ENCODE assay signal across 21 cellular contexts in genomic region chr17:19713462-19713861, GRCh38. TPM values are rescaled to one million over a fixed set of nuclear protein-coding genes. Genes with fewer than 3 reads are reported as not detected.
DNase-seq lines count a peak whose midpoint lies in the region; ATAC-seq and TF ChIP-seq lines count a peak whose summit lies in the region.
"Had no signal": no experiment of that assay in that cellular context is flagged by ENCODE, and none has a peak within 500 bp of the region (broad histone marks: within the 10 kb centered on the region; RNA-seq: fewer than 3 reads in every experiment).

No MANE protein-coding gene starts in this region.

- ATAC-seq in HG03135 (IDR thresholded peaks at IDR 0.05; ENCODE audit: unreplicated experiment) = no peak
- ATAC-seq: body of pancreas, left colon had no signal

- 86% methylated on average over 11 of the region's 16 CpGs for WGBS in SK-N-SH (ENCODE audit: low lambda C conversion rate)
- 69 to 78% methylated on average over 8 to 16 of the region's 16 CpGs for WGBS in testis, 2 donors

- no peak for TF ChIP-seq CTCF in GM13976 (IDR thresholded peaks at IDR 0.05; ENCODE audit: borderline replicate concordance, control extremely low read depth, extremely low read depth, insufficient read depth, missing control alignments)
- no peak for TF ChIP-seq CTCF in SK-N-SH (IDR thresholded peaks at IDR 0.05)
- peak; percentile 20 for TF ChIP-seq CTCF in fibroblast of pulmonary artery (IDR thresholded peaks at IDR 0.05; ENCODE audit: low read length, missing control alignments)
- no peak for TF ChIP-seq CTCF in testis (IDR thresholded peaks at IDR 0.05)

- TF ChIP-seq POLR2A in testis (IDR thresholded peaks at IDR 0.05) = no peak

- H3K4me1 ChIP-seq in SK-N-SH (ENCODE audit: control insufficient read depth in 1 of 2, insufficient read depth in 2 of 2, low read depth in 1 of 2, low read length in 1 of 2) (peaks cover 0 to 7% of the 10 kb centered on the region in 2 experiments; a peak in 1 of 4 replicates), testis (no peaks in the 10 kb centered on the region)

- TF ChIP-seq EP300 in SK-N-SH (IDR thresholded peaks at IDR 0.05; ENCODE audit: borderline replicate concordance in 1 of 2, low read depth in 1 of 2, low read length in 1 of 2) = no peak

- POLR2A ChIA-PET in SK-N-SH (lab: Yijun Ruan, JAX) = no interaction called here

- H3K9me3 ChIP-seq in SK-N-SH (no peaks in the 10 kb centered on the region), testis (no peaks in the 10 kb centered on the region)
- H3K9me3 ChIP-seq: body of pancreas had no signal

- no peaks in the 10 kb centered on the region for H3K79me2 ChIP-seq in SK-N-SH (ENCODE audit: insufficient read depth)

- H2AFZ ChIP-seq in SK-N-SH (ENCODE audit: low read depth) = no peak overlapping the region

- no peaks in the 10 kb centered on the region for H3F3A ChIP-seq in SK-N-SH (replicated peaks; ENCODE audit: insufficient read depth)

- H3K4me3 ChIP-seq in SK-N-SH (ENCODE audit: low read depth in 2 of 2, low read length in 1 of 2) = no peak overlapping the region
- H3K4me3 ChIP-seq in fibroblast of pulmonary artery (replicated peaks; ENCODE audit: low read depth, low read length) = no peak overlapping the region
- H3K4me3 ChIP-seq in testis = peak overlapping the region; percentile 9 to 29
- H3K4me3 ChIP-seq: body of pancreas, dorsolateral prefrontal cortex had no signal

- DNase-seq in GM13976 (ENCODE audit: low spot score) = peak; percentile 16
- DNase-seq in SK-N-SH = peak; percentile 52
- DNase-seq in fibroblast of pulmonary artery (ENCODE audit: low read depth) = no peak
- DNase-seq in testis = no peak
- DNase-seq in substantia nigra (lab: John Stamatoyannopoulos, UW) = no peak
- no peak for DNase-seq in activated CD8-positive, alpha-beta memory T cell treated with anti-CD3 and anti-CD28 coated beads, Interleukin-2, amount 50 U/mL, for 48 hours
- DNase-seq: activated CD4-positive, alpha-beta T cell treated with anti-CD3 and anti-CD28 coated beads, Interleukin-2, amount 50 U/mL, for 1 hour; activated naive CD4-positive, alpha-beta T cell treated with anti-CD3 and anti-CD28 coated beads, Interleukin-2, amount 50 U/mL, for 16 hours; activated T-cell treated with anti-CD3 and anti-CD28 coated beads, Interleukin-2, amount 50 U/mL, for 1 hour; body of pancreas; DMS79 treated with DMSO at 0.1 percent for 48 hours; hypothalamus; left colon; NCI-H187; nucleus accumbens; stimulated activated CD4-positive, alpha-beta T cell treated with anti-CD3 and anti-CD28 coated beads, Interleukin-4, amount 100 ng/mL, for 1 hour had no signal

- no peaks in the 10 kb centered on the region for H3K36me3 ChIP-seq in SK-N-SH (replicated peaks in 1 of 2; ENCODE audit: control insufficient read depth in 1 of 2, insufficient read depth in 2 of 2, low read length in 1 of 2)
- no peaks in the 10 kb centered on the region for H3K36me3 ChIP-seq in testis (ENCODE audit: low read depth, missing control alignments)

- H3K27ac ChIP-seq in SK-N-SH (ENCODE audit: low read depth in 2 of 2, low read length in 1 of 2) = no peak overlapping the region
- no peak overlapping the region for H3K27ac ChIP-seq in testis
- H3K27ac ChIP-seq in substantia nigra (ENCODE audit: low read depth, low read length, poor library complexity, severe bottlenecking) = no peak overlapping the region
- H3K27ac ChIP-seq: body of pancreas, C4-2B, dorsolateral prefrontal cortex had no signal

- CTCF ChIA-PET in SK-N-SH (lab: Yijun Ruan, JAX) = no interaction called here

- H3K9ac ChIP-seq in SK-N-SH = no peak overlapping the region

- in situ Hi-C loops in GM13976 (cut with MboI; ENCODE audit: low sequenced_read_pairs, unreplicated experiment) = no loop called here

- no peaks in the 10 kb centered on the region for H3K9me2 ChIP-seq in SK-N-SH

- no peaks in the 10 kb centered on the region for H4K20me1 ChIP-seq in SK-N-SH (ENCODE audit: insufficient read depth)

- no peak overlapping the region for H3K4me2 ChIP-seq in SK-N-SH

- intact Hi-C loops in testis (cut with DNase I; ENCODE audit: low total_unique reads) = no loop called here

- no peaks in the 10 kb centered on the region for H3K27me3 ChIP-seq in SK-N-SH (ENCODE audit: insufficient read depth)
- no peaks in the 10 kb centered on the region for H3K27me3 ChIP-seq in testis
- H3K27me3 ChIP-seq: body of pancreas, dorsolateral prefrontal cortex had no signal

- TF ChIP-seq RAD21 in SK-N-SH (IDR thresholded peaks at IDR 0.05; ENCODE audit: low read length) = no peak

TF ChIP-seq in SK-N-SH, 30 proteins besides CTCF, POLR2A, EP300 and RAD21:
- TF ChIP-seq RFX5 (IDR thresholded peaks at IDR 0.05; ENCODE audit: low read length) = no peak
TF ChIP-seq in SK-N-SH: peak in this region for 0.

RNA-seq across cellular contexts. Expression of gene SLC47A2, which starts 2.9 kb away (rescaled TPM):
- polyA plus RNA-seq in SK-N-SH (2012; rRNA removed) (not detected in 2 replicates), testis (ENCODE audit: insufficient read depth, low read depth, low replicate concordance) (1.1 TPM)
- polyA plus RNA-seq in SK-N-SH (2012; cell fraction: cytosol; rRNA removed) = not detected in 2 replicates
- not detected in 2 replicates for polyA plus RNA-seq in SK-N-SH (2012; cell fraction: nucleus; rRNA removed)
- under 1 TPM; 0.16 to 0.50 TPM for total RNA-seq in testis
- total RNA-seq: NCI-H460, SK-MEL-5 had no signal

RNA-seq across cellular contexts. Expression of gene ALDH3A1, which starts 34.6 kb away (rescaled TPM):
- polyA plus RNA-seq in SK-N-SH (2012; rRNA removed) (0.52 and 0.79 TPM in 2 replicates), testis (ENCODE audit: insufficient read depth, low read depth, low replicate concordance) (4.2 TPM)
- polyA plus RNA-seq in SK-N-SH (2012; cell fraction: cytosol; rRNA removed) = 0.33 and 0.49 TPM in 2 replicates
- 0.75 and 1.0 TPM in 2 replicates for polyA plus RNA-seq in SK-N-SH (2012; cell fraction: nucleus; rRNA removed)
- total RNA-seq in testis = 1 to 10 TPM; 3.2 to 5.6 TPM

Comparison
In these comparisons a context has a peak if more than half of its experiments do, and no peak if none do; other contexts are left out.
1. DNase-seq: peak in GM13976 (single experiment) and SK-N-SH (single experiment); none in fibroblast of pulmonary artery (single experiment), testis (single experiment), substantia nigra (0 of 49) and activated CD8-positive, alpha-beta memory T cell treated with anti-CD3 and anti-CD28 coated beads, Interleukin-2, amount 50 U/mL, for 48 hours (single experiment).
2. H3K4me3 ChIP-seq: peak in testis (2 of 2); none in SK-N-SH (0 of 2) and fibroblast of pulmonary artery (single experiment).